Comparison of ENCODE assay signal across 30 cellular contexts in genomic region chr3:3923619-3924018, GRCh38.
"Had no signal": no experiment of that assay in that cellular context is flagged by ENCODE, and none has a peak within 500 bp of the region (broad histone marks: within the 10 kb centered on the region; RNA-seq: fewer than 3 reads in every experiment).

No MANE protein-coding gene starts in this region.

- H3K27ac ChIP-seq: neural progenitor cell, ovary, parathyroid adenoma, psoas muscle, skin epidermis, spleen, stomach, thoracic aorta, thyroid gland, tibial nerve, upper lobe of left lung had no signal

- H3K9me3 ChIP-seq: ovary, psoas muscle, spleen, thoracic aorta, thyroid gland, tibial nerve, upper lobe of left lung had no signal

- DNase-seq: naive B cell; naive thymus-derived CD8-positive, alpha-beta T cell; nephron progenitor cell; occipital lobe; ovary; posterior cingulate gyrus; psoas muscle; right cardiac atrium; spleen; stimulated activated CD4-positive, alpha-beta T cell treated with anti-CD3 and anti-CD28 coated beads, Interleukin-12 subunit alpha, Interleukin-12 subunit beta, amount 100 ng/mL, for 4 hours; stimulated activated CD4-positive, alpha-beta T cell treated with anti-CD3 and anti-CD28 coated beads, Interleukin-1b, Interleukin-23, amount 100 ng/mL, for 48 hours; stimulated activated CD4-positive, alpha-beta T cell treated with anti-CD3 and anti-CD28 coated beads, Interleukin-4, amount 100 ng/mL, for 1 hour; stimulated activated CD4-positive, alpha-beta T cell treated with anti-CD3 and anti-CD28 coated beads, Interleukin-4, amount 100 ng/mL, for 4 hours; stimulated activated CD8-positive, alpha-beta memory T cell treated with anti-CD3 and anti-CD28 coated beads, Interleukin-4, amount 100 ng/mL, for 48 hours; stimulated activated naive CD4-positive, alpha-beta T cell; stimulated activated naive CD8-positive, alpha-beta T cell treated with anti-CD3 and anti-CD28 coated beads, Interleukin-15, Interleukin-2, amounts not matched to agents 100 U/mL and 50 U/mL, for 24 hours; stomach; thyroid gland; trophoblast cell; upper lobe of left lung had no signal

- ATAC-seq: naive thymus-derived CD8-positive, alpha-beta T cell; natural killer cell treated with Interleukin-12 subunit alpha and Interleukin-12 subunit beta and Interleukin-15 and Interleukin-18, amount 100 ng/mL, for 72 hours; psoas muscle; right cardiac atrium; sciatic nerve; stimulated activated memory B cell treated with anti-CD40 and anti-IgM and Interleukin-4, amounts not matched to agents 10 μg/mL and 1 μg/mL and 100 μg/mL, for 72 hours; stimulated activated naive CD8-positive, alpha-beta T cell treated with anti-CD3 and anti-CD28 coated beads, Interleukin-15, Interleukin-2, amounts not matched to agents 100 U/mL and 50 U/mL, for 24 hours had no signal

- H3K79me2 ChIP-seq: parathyroid adenoma had no signal

- H3K4me1 Mint-ChIP-seq: naive B cell; stimulated activated memory B cell treated with anti-CD40 and anti-IgM and Interleukin-4, amounts not matched to agents 10 μg/mL and 1 μg/mL and 100 μg/mL, for 72 hours had no signal

- H3K4me3 ChIP-seq: neural progenitor cell, ovary, psoas muscle, skin epidermis, smooth muscle cell, spleen, stomach, thoracic aorta, thyroid gland, tibial nerve, upper lobe of left lung had no signal

- H3K36me3 ChIP-seq: neural progenitor cell, ovary, spleen, stomach, thoracic aorta, thyroid gland, tibial nerve, upper lobe of left lung had no signal

- H3K27ac Mint-ChIP-seq: naive thymus-derived CD8-positive, alpha-beta T cell; natural killer cell treated with Interleukin-12 subunit alpha and Interleukin-12 subunit beta and Interleukin-15 and Interleukin-18, amount 100 ng/mL, for 72 hours; nephron progenitor cell; neural progenitor cell; progenitor cell of endocrine pancreas; stimulated activated memory B cell treated with anti-CD40 and anti-IgM and Interleukin-4, amounts not matched to agents 10 μg/mL and 1 μg/mL and 100 μg/mL, for 72 hours had no signal

- H3K27me3 Mint-ChIP-seq: naive B cell; naive thymus-derived CD8-positive, alpha-beta T cell; natural killer cell treated with Interleukin-12 subunit alpha and Interleukin-12 subunit beta and Interleukin-15 and Interleukin-18, amount 100 ng/mL, for 72 hours; progenitor cell of endocrine pancreas; stimulated activated memory B cell treated with anti-CD40 and anti-IgM and Interleukin-4, amounts not matched to agents 10 μg/mL and 1 μg/mL and 100 μg/mL, for 72 hours had no signal

- H3K4me3 Mint-ChIP-seq: naive B cell; naive thymus-derived CD8-positive, alpha-beta T cell; natural killer cell treated with Interleukin-12 subunit alpha and Interleukin-12 subunit beta and Interleukin-15 and Interleukin-18, amount 100 ng/mL, for 72 hours; nephron progenitor cell; neural progenitor cell; stimulated activated memory B cell treated with anti-CD40 and anti-IgM and Interleukin-4, amounts not matched to agents 10 μg/mL and 1 μg/mL and 100 μg/mL, for 72 hours had no signal

- H3K4me1 ChIP-seq: neural progenitor cell, psoas muscle, spleen, stomach, tibial nerve, upper lobe of left lung had no signal

- H3K27me3 ChIP-seq: neural progenitor cell, ovary, spleen, stomach, thyroid gland, tibial nerve, upper lobe of left lung had no signal

- H3K4me2 ChIP-seq: neural progenitor cell, smooth muscle cell had no signal

- H2AFZ ChIP-seq: neural progenitor cell, parathyroid adenoma had no signal

- H3K36me3 Mint-ChIP-seq: naive B cell had no signal

- H3K9ac ChIP-seq: neural progenitor cell, parathyroid adenoma had no signal

- H3K9me3 Mint-ChIP-seq: nephron progenitor cell; neural progenitor cell; stimulated activated memory B cell treated with anti-CD40 and anti-IgM and Interleukin-4, amounts not matched to agents 10 μg/mL and 1 μg/mL and 100 μg/mL, for 72 hours had no signal
